ENCODE assay signal across 10 cellular contexts in the genomic region with DNA sequence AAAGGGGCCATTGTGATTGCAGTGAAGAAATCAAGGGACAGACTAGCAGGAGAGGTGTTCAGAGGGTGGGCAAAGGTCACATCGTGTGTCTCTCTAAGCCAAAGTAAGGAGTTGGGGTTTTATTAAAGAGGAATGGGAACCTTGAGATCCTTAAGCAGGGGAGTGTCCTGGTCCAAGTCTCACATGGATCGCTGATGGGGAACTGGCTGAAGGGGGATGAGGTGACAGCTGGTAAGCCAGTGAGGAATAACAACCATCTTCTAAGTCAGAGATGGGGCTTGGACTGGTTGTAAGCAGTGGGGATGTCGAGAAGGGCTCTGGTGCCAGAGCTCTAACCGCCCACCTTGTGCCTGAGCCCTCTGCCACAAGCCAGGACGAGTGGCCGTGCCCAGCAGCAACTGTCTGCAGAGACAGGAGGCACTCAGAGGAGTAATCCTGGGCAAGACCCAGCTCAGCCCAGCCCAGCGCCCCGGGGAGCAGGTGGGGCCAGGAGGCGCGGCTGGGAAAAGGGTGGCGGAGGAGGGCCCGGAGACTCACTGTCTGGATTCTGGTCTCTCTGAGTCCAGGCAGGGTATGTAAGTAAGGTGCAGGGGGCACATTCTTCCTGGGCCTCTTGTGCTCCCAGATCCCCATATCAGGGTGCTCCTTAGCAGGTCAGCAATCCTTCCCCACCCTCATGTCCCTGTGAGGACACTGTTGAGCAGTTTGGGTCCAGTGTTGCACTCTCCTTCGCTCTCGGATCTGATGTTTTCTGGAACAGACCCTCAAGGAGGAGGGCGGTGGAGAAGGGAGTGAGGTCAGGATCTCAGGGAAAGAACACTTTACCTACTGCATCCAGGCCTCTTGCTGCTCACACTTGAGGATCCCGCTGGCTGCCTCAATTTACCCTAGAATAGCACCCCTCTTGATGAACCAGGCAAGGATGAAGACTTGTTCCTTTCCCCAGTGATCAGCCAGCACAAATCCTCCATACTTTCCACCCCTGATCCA. TPM values are rescaled to one million over a fixed set of nuclear protein-coding genes. Genes with fewer than 3 reads are reported as not detected.
DNase-seq lines count a peak whose midpoint lies in the region; ATAC-seq and TF ChIP-seq lines count a peak whose summit lies in the region.
"Had no signal": no experiment of that assay in that cellular context is flagged by ENCODE, and none has a peak within 500 bp of the region (broad histone marks: within the 10 kb centered on the region; RNA-seq: fewer than 3 reads in every experiment).

No MANE protein-coding gene starts in this region.

- no peak overlapping the region for H3K9ac ChIP-seq in SK-N-MC (ENCODE audit: insufficient read length)

- DNase-seq in AG08396 (ENCODE audit: low spot score) (peak; percentile 7), GM10266 (ENCODE audit: extremely low spot score) (peak; percentile 21), SK-N-MC (ENCODE audit: low read depth, low spot score) (no peak), foreskin keratinocyte (peak in 1 of 2 donors; percentile 73), CD1c-positive myeloid dendritic cell (ENCODE audit: extremely low spot score) (no peak)
- DNase-seq in effector CD4-positive, alpha-beta T cell: no peak
- DNase-seq in activated CD4-positive, CD25-positive, alpha-beta regulatory T cell (lab: John Stamatoyannopoulos, UW): no peak
- DNase-seq: DMS79 had no signal

- H3K4me1 ChIP-seq in foreskin keratinocyte: peaks cover 32% of the 10 kb centered on the region

- H3K27ac ChIP-seq in SK-N-MC: peak overlapping the region; percentile 86
- H3K27ac ChIP-seq in foreskin keratinocyte: peak overlapping the region; percentile 83

- no peaks in the 10 kb centered on the region for H3K9me3 ChIP-seq in SK-N-MC (ENCODE audit: low read depth, low read length)

- peaks cover 5% of the 10 kb centered on the region; the same call in 1 of the 2 replicates for H3K36me3 ChIP-seq in SK-N-MC (ENCODE audit: insufficient read depth, low read length)

- TF ChIP-seq CTCF in GM10266 (IDR thresholded peaks at IDR 0.05; ENCODE audit: control insufficient read depth, insufficient read depth, low read depth, missing control alignments) (no peak), foreskin keratinocyte (conservative IDR thresholded peaks at IDR 0.05) (no peak)

- peak overlapping the region; percentile 80 for H3K4me3 ChIP-seq in SK-N-MC

- H3K27me3 ChIP-seq in foreskin keratinocyte: no peaks in the 10 kb centered on the region

- ATAC-seq in foreskin keratinocyte: peak; percentile 61
- no peak for ATAC-seq in GM19395 (IDR thresholded peaks at IDR 0.05; ENCODE audit: unreplicated experiment)

RNA-seq across cellular contexts. Expression of a gene that starts 13.8 kb away (rescaled TPM):
- 2.8 and 3.5 TPM in 2 replicates for total RNA-seq in foreskin keratinocyte
- polyA plus RNA-seq in foreskin keratinocyte: 2.8 and 4.1 TPM in 2 replicates
- total RNA-seq: glomerular endothelial cell had no signal

RNA-seq across cellular contexts. Expression of a gene that starts 34.9 kb away (rescaled TPM):
- total RNA-seq in foreskin keratinocyte: not detected in 2 replicates
- not detected in 2 replicates for polyA plus RNA-seq in foreskin keratinocyte
- total RNA-seq: glomerular endothelial cell had no signal

Comparison
In these comparisons a context has a peak if more than half of its experiments do, and no peak if none do; other contexts are left out.
1. DNase-seq: peak in AG08396 (single experiment) and GM10266 (single experiment); none in SK-N-MC (single experiment), effector CD4-positive, alpha-beta T cell (single experiment), activated CD4-positive, CD25-positive, alpha-beta regulatory T cell (0 of 4) and CD1c-positive myeloid dendritic cell (single experiment).